2 cellular contexts compared by ENCODE assay signal in genomic region chr6:4010035-4010434, GRCh38.
TF ChIP-seq lines count a peak whose summit lies in the region.

No MANE protein-coding gene starts in this region.

TF ChIP-seq in GM23338, 12 proteins besides CTCF, POLR2A, EP300 and RAD21:
- TF ChIP-seq, protein P1, sequence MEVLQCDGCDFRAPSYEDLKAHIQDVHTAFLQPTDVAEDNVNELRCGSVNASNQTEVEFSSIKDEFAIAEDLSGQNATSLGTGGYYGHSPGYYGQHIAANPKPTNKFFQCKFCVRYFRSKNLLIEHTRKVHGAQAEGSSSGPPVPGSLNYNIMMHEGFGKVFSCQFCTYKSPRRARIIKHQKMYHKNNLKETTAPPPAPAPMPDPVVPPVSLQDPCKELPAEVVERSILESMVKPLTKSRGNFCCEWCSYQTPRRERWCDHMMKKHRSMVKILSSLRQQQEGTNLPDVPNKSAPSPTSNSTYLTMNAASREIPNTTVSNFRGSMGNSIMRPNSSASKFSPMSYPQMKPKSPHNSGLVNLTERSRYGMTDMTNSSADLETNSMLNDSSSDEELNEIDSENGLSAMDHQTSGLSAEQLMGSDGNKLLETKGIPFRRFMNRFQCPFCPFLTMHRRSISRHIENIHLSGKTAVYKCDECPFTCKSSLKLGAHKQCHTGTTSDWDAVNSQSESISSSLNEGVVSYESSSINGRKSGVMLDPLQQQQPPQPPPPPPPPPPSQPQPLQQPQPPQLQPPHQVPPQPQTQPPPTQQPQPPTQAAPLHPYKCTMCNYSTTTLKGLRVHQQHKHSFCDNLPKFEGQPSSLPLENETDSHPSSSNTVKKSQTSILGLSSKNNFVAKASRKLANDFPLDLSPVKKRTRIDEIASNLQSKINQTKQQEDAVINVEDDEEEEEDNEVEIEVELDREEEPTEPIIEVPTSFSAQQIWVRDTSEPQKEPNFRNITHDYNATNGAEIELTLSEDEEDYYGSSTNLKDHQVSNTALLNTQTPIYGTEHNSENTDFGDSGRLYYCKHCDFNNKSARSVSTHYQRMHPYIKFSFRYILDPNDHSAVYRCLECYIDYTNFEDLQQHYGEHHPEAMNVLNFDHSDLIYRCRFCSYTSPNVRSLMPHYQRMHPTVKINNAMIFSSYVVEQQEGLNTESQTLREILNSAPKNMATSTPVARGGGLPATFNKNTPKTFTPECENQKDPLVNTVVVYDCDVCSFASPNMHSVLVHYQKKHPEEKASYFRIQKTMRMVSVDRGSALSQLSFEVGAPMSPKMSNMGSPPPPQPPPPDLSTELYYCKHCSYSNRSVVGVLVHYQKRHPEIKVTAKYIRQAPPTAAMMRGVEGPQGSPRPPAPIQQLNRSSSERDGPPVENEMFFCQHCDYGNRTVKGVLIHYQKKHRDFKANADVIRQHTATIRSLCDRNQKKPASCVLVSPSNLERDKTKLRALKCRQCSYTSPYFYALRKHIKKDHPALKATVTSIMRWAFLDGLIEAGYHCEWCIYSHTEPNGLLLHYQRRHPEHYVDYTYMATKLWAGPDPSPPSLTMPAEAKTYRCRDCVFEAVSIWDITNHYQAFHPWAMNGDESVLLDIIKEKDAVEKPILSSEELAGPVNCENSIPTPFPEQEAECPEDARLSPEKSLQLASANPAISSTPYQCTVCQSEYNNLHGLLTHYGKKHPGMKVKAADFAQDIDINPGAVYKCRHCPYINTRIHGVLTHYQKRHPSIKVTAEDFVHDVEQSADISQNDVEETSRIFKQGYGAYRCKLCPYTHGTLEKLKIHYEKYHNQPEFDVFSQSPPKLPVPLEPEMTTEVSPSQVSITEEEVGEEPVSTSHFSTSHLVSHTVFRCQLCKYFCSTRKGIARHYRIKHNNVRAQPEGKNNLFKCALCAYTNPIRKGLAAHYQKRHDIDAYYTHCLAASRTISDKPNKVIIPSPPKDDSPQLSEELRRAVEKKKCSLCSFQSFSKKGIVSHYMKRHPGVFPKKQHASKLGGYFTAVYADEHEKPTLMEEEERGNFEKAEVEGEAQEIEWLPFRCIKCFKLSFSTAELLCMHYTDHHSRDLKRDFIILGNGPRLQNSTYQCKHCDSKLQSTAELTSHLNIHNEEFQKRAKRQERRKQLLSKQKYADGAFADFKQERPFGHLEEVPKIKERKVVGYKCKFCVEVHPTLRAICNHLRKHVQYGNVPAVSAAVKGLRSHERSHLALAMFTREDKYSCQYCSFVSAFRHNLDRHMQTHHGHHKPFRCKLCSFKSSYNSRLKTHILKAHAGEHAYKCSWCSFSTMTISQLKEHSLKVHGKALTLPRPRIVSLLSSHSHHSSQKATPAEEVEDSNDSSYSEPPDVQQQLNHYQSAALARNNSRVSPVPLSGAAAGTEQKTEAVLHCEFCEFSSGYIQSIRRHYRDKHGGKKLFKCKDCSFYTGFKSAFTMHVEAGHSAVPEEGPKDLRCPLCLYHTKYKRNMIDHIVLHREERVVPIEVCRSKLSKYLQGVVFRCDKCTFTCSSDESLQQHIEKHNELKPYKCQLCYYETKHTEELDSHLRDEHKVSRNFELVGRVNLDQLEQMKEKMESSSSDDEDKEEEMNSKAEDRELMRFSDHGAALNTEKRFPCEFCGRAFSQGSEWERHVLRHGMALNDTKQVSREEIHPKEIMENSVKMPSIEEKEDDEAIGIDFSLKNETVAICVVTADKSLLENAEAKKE (CRISPR knock-in tag; IDR thresholded peaks at IDR 0.05), result no peak
- TF ChIP-seq REST (IDR thresholded peaks at IDR 0.05; ENCODE audit: unreplicated experiment) (no peak), NANOG (IDR thresholded peaks at IDR 0.05; ENCODE audit: borderline replicate concordance) (no peak), EZH2phosphoT487 (IDR thresholded peaks at IDR 0.05; ENCODE audit: unreplicated experiment) (no peak), ETS1 (IDR thresholded peaks at IDR 0.05) (no peak), ZNF331 (CRISPR knock-in tag; IDR thresholded peaks at IDR 0.05; ENCODE audit: low read depth) (no peak), ZNF114 (CRISPR knock-in tag; IDR thresholded peaks at IDR 0.05) (no peak), JUNB (IDR thresholded peaks at IDR 0.05; ENCODE audit: unreplicated experiment) (no peak), STAT1 (IDR thresholded peaks at IDR 0.05; ENCODE audit: unreplicated experiment) (no peak), CREB1 (CRISPR knock-in tag; IDR thresholded peaks at IDR 0.05; ENCODE audit: low read depth) (no peak), POLR2AphosphoS5 (IDR thresholded peaks at IDR 0.05; ENCODE audit: low read depth) (no peak), EZH2 (IDR thresholded peaks at IDR 0.05; ENCODE audit: low read depth, unreplicated experiment) (no peak)

TF ChIP-seq in WTC11, 78 proteins besides CTCF, POLR2A, EP300 and RAD21 (continued from another document):
- no peak for TF ChIP-seq E2F4 (CRISPR knock-in tag; IDR thresholded peaks at IDR 0.05; ENCODE audit: borderline replicate concordance, low read depth)
- no peak for TF ChIP-seq ZNF512 (CRISPR knock-in tag; IDR thresholded peaks at IDR 0.05; ENCODE audit: borderline replicate concordance)
- no peak for TF ChIP-seq ZNF416 (CRISPR knock-in tag; IDR thresholded peaks at IDR 0.05)
- TF ChIP-seq ARID4B (CRISPR knock-in tag; IDR thresholded peaks at IDR 0.05; ENCODE audit: borderline replicate concordance), result no peak
- no peak for TF ChIP-seq SMAD4 (CRISPR knock-in tag; IDR thresholded peaks at IDR 0.05)
- TF ChIP-seq NR2C2 (CRISPR knock-in tag; IDR thresholded peaks at IDR 0.05), result no peak
- TF ChIP-seq ZNF281 (CRISPR knock-in tag; IDR thresholded peaks at IDR 0.05), result no peak
- no peak for TF ChIP-seq SP1 (CRISPR knock-in tag; conservative IDR thresholded peaks at IDR 0.05)
- TF ChIP-seq FOXP1 (CRISPR knock-in tag; IDR thresholded peaks at IDR 0.05; ENCODE audit: borderline replicate concordance), result no peak
- no peak for TF ChIP-seq ESRRA (CRISPR knock-in tag; IDR thresholded peaks at IDR 0.05; ENCODE audit: borderline replicate concordance)
- no peak for TF ChIP-seq OVOL2 (CRISPR knock-in tag; IDR thresholded peaks at IDR 0.05; ENCODE audit: borderline replicate concordance)
- TF ChIP-seq RELA (CRISPR knock-in tag; IDR thresholded peaks at IDR 0.05; ENCODE audit: borderline replicate concordance), result no peak
- TF ChIP-seq, protein P2, sequence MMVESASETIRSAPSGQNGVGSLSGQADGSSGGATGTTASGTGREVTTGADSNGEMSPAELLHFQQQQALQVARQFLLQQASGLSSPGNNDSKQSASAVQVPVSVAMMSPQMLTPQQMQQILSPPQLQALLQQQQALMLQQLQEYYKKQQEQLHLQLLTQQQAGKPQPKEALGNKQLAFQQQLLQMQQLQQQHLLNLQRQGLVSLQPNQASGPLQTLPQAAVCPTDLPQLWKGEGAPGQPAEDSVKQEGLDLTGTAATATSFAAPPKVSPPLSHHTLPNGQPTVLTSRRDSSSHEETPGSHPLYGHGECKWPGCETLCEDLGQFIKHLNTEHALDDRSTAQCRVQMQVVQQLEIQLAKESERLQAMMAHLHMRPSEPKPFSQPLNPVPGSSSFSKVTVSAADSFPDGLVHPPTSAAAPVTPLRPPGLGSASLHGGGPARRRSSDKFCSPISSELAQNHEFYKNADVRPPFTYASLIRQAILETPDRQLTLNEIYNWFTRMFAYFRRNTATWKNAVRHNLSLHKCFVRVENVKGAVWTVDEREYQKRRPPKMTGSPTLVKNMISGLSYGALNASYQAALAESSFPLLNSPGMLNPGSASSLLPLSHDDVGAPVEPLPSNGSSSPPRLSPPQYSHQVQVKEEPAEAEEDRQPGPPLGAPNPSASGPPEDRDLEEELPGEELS (CRISPR knock-in tag; IDR thresholded peaks at IDR 0.05), result no peak
- no peak for TF ChIP-seq MYBL2 (CRISPR knock-in tag; IDR thresholded peaks at IDR 0.05)
- TF ChIP-seq, protein P3, sequence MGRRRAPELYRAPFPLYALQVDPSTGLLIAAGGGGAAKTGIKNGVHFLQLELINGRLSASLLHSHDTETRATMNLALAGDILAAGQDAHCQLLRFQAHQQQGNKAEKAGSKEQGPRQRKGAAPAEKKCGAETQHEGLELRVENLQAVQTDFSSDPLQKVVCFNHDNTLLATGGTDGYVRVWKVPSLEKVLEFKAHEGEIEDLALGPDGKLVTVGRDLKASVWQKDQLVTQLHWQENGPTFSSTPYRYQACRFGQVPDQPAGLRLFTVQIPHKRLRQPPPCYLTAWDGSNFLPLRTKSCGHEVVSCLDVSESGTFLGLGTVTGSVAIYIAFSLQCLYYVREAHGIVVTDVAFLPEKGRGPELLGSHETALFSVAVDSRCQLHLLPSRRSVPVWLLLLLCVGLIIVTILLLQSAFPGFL (CRISPR knock-in tag; IDR thresholded peaks at IDR 0.05; ENCODE audit: borderline replicate concordance), result no peak
